Comparison of ENCODE assay signal across 1 cellular context in the genomic region with DNA sequence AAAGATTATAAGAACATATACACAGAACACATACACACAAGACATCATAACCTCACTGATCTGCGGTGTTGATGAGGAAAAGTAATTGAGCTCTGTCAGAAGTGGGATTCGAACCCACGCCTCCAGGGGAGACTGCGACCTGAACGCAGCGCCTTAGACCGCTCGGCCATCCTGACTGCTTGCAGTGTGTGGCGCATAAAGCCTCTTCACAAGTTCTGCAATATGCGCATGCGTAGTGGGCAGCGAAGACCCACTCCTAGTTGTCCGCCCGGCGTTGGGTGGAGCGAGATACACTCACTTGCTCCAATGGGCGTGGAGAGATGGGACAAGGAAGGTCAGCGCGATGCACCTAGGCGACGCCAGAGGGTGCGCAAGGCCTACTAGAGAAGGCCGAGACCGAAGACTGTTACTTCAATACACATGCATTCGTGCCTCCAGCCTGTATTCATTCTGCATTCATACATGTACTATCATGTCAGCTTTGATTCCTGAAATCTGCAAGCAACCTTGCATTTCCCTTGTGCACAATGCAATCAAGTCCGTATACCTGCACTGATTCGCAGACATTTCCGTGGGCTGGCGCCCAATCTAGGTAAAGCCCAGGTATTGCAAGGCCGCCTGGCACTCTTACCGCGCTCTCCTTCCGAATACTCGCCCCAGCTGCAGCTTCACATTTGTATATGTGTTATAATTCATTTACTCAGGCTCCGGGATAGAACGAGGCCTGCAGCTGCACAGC.
TF ChIP-seq lines count a peak whose summit lies in the region.

No MANE protein-coding gene starts in this region.

TF ChIP-seq in GM12878, 131 proteins besides CTCF, POLR2A, EP300 and RAD21 (continued from another document):
- TF ChIP-seq WRNIP1 (IDR thresholded peaks at IDR 0.05; ENCODE audit: borderline replicate concordance, low read depth, low read length): 0 out of 2 replicates have a peak, but pooled peaks have one; percentile 89
- TF ChIP-seq SRF (IDR thresholded peaks at IDR 0.05; ENCODE audit: low read depth in 2 of 2, low read length in 2 of 2): no peak
- TF ChIP-seq PML (IDR thresholded peaks at IDR 0.05; ENCODE audit: low read length): no peak
- no peak for TF ChIP-seq CBX5 (IDR thresholded peaks at IDR 0.05; ENCODE audit: low read depth)
- TF ChIP-seq MYB (IDR thresholded peaks at IDR 0.05; ENCODE audit: borderline replicate concordance, low read depth, low read length): no peak
- TF ChIP-seq NR2F1 (conservative IDR thresholded peaks at IDR 0.05): peak; percentile 83
- TF ChIP-seq HDAC2 (IDR thresholded peaks at IDR 0.05): no peak
- TF ChIP-seq RFX5 (IDR thresholded peaks at IDR 0.05; ENCODE audit: low read depth, low read length): peak; percentile 68; the same call in 1 of the 2 replicates
- TF ChIP-seq CHD1 (IDR thresholded peaks at IDR 0.05; ENCODE audit: low read depth, low read length): no peak
- no peak for TF ChIP-seq MTA3 (IDR thresholded peaks at IDR 0.05; ENCODE audit: borderline replicate concordance, low read length)
- no peak for TF ChIP-seq ETV6 (conservative IDR thresholded peaks at IDR 0.05 in 1 of 2, IDR thresholded peaks at IDR 0.05 in 1 of 2; ENCODE audit: borderline replicate concordance in 1 of 2, low read depth in 1 of 2)
- TF ChIP-seq BRCA1 (IDR thresholded peaks at IDR 0.05; ENCODE audit: low read depth, low read length): no peak
- no peak for TF ChIP-seq SUZ12 (IDR thresholded peaks at IDR 0.05; ENCODE audit: unreplicated experiment)
- TF ChIP-seq, protein P1, sequence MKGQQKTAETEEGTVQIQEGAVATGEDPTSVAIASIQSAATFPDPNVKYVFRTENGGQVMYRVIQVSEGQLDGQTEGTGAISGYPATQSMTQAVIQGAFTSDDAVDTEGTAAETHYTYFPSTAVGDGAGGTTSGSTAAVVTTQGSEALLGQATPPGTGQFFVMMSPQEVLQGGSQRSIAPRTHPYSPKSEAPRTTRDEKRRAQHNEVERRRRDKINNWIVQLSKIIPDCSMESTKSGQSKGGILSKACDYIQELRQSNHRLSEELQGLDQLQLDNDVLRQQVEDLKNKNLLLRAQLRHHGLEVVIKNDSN (IDR thresholded peaks at IDR 0.05; ENCODE audit: borderline replicate concordance, extremely low read length, insufficient read depth, low read depth, low read length): no peak
- 0 out of 2 replicates have a peak, but pooled peaks have one; percentile 27 for TF ChIP-seq EED (IDR thresholded peaks at IDR 0.05; ENCODE audit: low read depth)
- peak; percentile 93 for TF ChIP-seq TBL1XR1 (IDR thresholded peaks at IDR 0.05; ENCODE audit: low read depth, low read length)
- TF ChIP-seq NR2C1 (IDR thresholded peaks at IDR 0.05): no peak
- TF ChIP-seq ZZZ3 (IDR thresholded peaks at IDR 0.05; ENCODE audit: control insufficient read depth, insufficient read length, low read depth): no peak
- peak; percentile 97 for TF ChIP-seq ZNF207 (IDR thresholded peaks at IDR 0.05; ENCODE audit: borderline replicate concordance)
- no peak for TF ChIP-seq CREB1 (IDR thresholded peaks at IDR 0.05; ENCODE audit: low read depth)
- peak; percentile 92 for TF ChIP-seq ESRRA (IDR thresholded peaks at IDR 0.05; ENCODE audit: low read length)
- TF ChIP-seq, protein P2, sequence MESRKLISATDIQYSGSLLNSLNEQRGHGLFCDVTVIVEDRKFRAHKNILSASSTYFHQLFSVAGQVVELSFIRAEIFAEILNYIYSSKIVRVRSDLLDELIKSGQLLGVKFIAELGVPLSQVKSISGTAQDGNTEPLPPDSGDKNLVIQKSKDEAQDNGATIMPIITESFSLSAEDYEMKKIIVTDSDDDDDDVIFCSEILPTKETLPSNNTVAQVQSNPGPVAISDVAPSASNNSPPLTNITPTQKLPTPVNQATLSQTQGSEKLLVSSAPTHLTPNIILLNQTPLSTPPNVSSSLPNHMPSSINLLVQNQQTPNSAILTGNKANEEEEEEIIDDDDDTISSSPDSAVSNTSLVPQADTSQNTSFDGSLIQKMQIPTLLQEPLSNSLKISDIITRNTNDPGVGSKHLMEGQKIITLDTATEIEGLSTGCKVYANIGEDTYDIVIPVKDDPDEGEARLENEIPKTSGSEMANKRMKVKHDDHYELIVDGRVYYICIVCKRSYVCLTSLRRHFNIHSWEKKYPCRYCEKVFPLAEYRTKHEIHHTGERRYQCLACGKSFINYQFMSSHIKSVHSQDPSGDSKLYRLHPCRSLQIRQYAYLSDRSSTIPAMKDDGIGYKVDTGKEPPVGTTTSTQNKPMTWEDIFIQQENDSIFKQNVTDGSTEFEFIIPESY (IDR thresholded peaks at IDR 0.05): no peak; the same call in 1 of the 2 replicates
- TF ChIP-seq KLF5 (IDR thresholded peaks at IDR 0.05; ENCODE audit: partially characterized antibody): peak; percentile 94
- TF ChIP-seq PAX8 (IDR thresholded peaks at IDR 0.05): no peak
- TF ChIP-seq FOXK2 (IDR thresholded peaks at IDR 0.05): peak; percentile 76
- TF ChIP-seq SMARCA5 (IDR thresholded peaks at IDR 0.05): peak; percentile 86
- TF ChIP-seq TCF7 (IDR thresholded peaks at IDR 0.05; ENCODE audit: borderline replicate concordance): no peak
- no peak for TF ChIP-seq CBX3 (IDR thresholded peaks at IDR 0.05; ENCODE audit: borderline replicate concordance, low read depth)
- no peak for TF ChIP-seq SMAD5 (IDR thresholded peaks at IDR 0.05; ENCODE audit: low read depth)
- 0 out of 2 replicates have a peak, but pooled peaks have one; percentile 57 for TF ChIP-seq ASH2L (IDR thresholded peaks at IDR 0.05; ENCODE audit: borderline replicate concordance, low read depth)
- no peak for TF ChIP-seq KAT2A (conservative IDR thresholded peaks at IDR 0.05; ENCODE audit: control insufficient read depth, low read depth, low read length)
- TF ChIP-seq LARP7 (IDR thresholded peaks at IDR 0.05): peak; percentile 73
- TF ChIP-seq RELA (IDR thresholded peaks at IDR 0.05; ENCODE audit: borderline replicate concordance, partially characterized antibody): peak; percentile 95
- peak; percentile 8; the same call in 1 of the 2 replicates for TF ChIP-seq IKZF1 (conservative IDR thresholded peaks at IDR 0.05)
- peak; percentile 100 for TF ChIP-seq SREBF2 (IDR thresholded peaks at IDR 0.05; ENCODE audit: low read length)
- no peak for TF ChIP-seq FOS (IDR thresholded peaks at IDR 0.05; ENCODE audit: borderline replicate concordance, extremely low read depth, insufficient read length)
- no peak; the same call in 1 of the 2 replicates for TF ChIP-seq ZNF217 (IDR thresholded peaks at IDR 0.05)
- TF ChIP-seq ZBED1 (IDR thresholded peaks at IDR 0.05; ENCODE audit: borderline replicate concordance): peak; percentile 56; the same call in 1 of the 2 replicates
- TF ChIP-seq, protein P3, sequence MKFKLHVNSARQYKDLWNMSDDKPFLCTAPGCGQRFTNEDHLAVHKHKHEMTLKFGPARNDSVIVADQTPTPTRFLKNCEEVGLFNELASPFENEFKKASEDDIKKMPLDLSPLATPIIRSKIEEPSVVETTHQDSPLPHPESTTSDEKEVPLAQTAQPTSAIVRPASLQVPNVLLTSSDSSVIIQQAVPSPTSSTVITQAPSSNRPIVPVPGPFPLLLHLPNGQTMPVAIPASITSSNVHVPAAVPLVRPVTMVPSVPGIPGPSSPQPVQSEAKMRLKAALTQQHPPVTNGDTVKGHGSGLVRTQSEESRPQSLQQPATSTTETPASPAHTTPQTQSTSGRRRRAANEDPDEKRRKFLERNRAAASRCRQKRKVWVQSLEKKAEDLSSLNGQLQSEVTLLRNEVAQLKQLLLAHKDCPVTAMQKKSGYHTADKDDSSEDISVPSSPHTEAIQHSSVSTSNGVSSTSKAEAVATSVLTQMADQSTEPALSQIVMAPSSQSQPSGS (IDR thresholded peaks at IDR 0.05; ENCODE audit: low read length): no peak
- no peak for TF ChIP-seq NFXL1 (IDR thresholded peaks at IDR 0.05; ENCODE audit: borderline replicate concordance)
- TF ChIP-seq, protein P4, sequence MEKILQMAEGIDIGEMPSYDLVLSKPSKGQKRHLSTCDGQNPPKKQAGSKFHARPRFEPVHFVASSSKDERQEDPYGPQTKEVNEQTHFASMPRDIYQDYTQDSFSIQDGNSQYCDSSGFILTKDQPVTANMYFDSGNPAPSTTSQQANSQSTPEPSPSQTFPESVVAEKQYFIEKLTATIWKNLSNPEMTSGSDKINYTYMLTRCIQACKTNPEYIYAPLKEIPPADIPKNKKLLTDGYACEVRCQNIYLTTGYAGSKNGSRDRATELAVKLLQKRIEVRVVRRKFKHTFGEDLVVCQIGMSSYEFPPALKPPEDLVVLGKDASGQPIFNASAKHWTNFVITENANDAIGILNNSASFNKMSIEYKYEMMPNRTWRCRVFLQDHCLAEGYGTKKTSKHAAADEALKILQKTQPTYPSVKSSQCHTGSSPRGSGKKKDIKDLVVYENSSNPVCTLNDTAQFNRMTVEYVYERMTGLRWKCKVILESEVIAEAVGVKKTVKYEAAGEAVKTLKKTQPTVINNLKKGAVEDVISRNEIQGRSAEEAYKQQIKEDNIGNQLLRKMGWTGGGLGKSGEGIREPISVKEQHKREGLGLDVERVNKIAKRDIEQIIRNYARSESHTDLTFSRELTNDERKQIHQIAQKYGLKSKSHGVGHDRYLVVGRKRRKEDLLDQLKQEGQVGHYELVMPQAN (conservative IDR thresholded peaks at IDR 0.05): no peak; the same call in 1 of the 2 replicates
TF ChIP-seq in GM12878: peak in this region for 48.
